15 cellular contexts compared by ENCODE assay signal in the genomic region with DNA sequence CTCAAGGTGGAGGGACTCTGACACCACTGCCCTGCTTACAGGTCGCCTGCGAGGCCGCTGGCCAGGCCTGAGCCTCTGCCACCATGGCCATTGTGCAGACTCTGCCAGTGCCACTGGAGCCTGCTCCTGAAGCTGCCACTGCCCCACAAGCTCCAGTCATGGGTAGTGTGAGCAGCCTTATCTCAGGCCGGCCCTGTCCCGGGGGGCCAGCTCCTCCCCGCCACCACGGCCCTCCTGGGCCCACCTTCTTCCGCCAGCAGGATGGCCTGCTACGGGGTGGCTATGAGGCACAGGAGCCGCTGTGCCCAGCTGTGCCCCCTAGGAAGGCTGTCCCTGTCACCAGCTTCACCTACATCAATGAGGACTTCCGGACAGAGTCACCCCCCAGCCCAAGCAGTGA. TPM values are rescaled to one million over a fixed set of nuclear protein-coding genes. Genes with fewer than 3 reads are reported as not detected.
DNase-seq lines count a peak whose midpoint lies in the region; ATAC-seq and TF ChIP-seq lines count a peak whose summit lies in the region.
"Had no signal": no experiment of that assay in that cellular context is flagged by ENCODE, and none has a peak within 500 bp of the region (broad histone marks: within the 10 kb centered on the region; RNA-seq: fewer than 3 reads in every experiment).

No MANE protein-coding gene starts in this region.

- H2AFZ ChIP-seq in fibroblast of lung (ENCODE audit: low read length) (no peak overlapping the region), parathyroid adenoma (no peak overlapping the region)

- TF ChIP-seq CTCF in heart left ventricle (IDR thresholded peaks at IDR 0.05) (no peak), fibroblast of lung (conservative IDR thresholded peaks at IDR 0.05 in 1 of 2, IDR thresholded peaks at IDR 0.05 in 1 of 2; ENCODE audit: low read depth in 1 of 2, low read length in 2 of 2) (no peak), parathyroid adenoma (IDR thresholded peaks at IDR 0.05) (no peak), upper lobe of right lung (IDR thresholded peaks at IDR 0.05) (no peak)

- ATAC-seq in heart left ventricle (no peak), right cardiac atrium (no peak), upper lobe of right lung (no peak), GM19023 (IDR thresholded peaks at IDR 0.05; ENCODE audit: unreplicated experiment) (no peak)
- ATAC-seq: CD8-positive, alpha-beta T cell; natural killer cell treated with Interleukin-12 subunit alpha and Interleukin-12 subunit beta and Interleukin-15 and Interleukin-18, amount 100 ng/mL, for 72 hours; stimulated activated memory B cell treated with anti-CD40 and anti-IgM and Interleukin-4, amounts not matched to agents 10 μg/mL and 1 μg/mL and 100 μg/mL, for 72 hours had no signal

- H4K20me1 ChIP-seq in fibroblast of lung (ENCODE audit: control insufficient read depth, extremely low read depth, insufficient read depth, low read length), result peaks cover 2% of the 10 kb centered on the region

- H3K4me1 ChIP-seq in heart left ventricle (peaks cover 8 to 83% (median 58%) of the 10 kb centered on the region in 12 donors), right cardiac atrium (ENCODE audit: control insufficient read depth, insufficient read depth, low read length) (peaks cover 13% of the 10 kb centered on the region), fibroblast of lung (ENCODE audit: control insufficient read depth, extremely low read depth, insufficient read depth, low read length) (peaks cover 32% of the 10 kb centered on the region), parathyroid adenoma (peaks cover 17% of the 10 kb centered on the region), upper lobe of right lung (peaks cover 38% of the 10 kb centered on the region)

- H3K36me3 ChIP-seq in heart left ventricle (peaks cover 6 to 52% (median 50%) of the 10 kb centered on the region in 9 donors), fibroblast of lung (ENCODE audit: control insufficient read depth, insufficient read depth, low read length) (peaks cover 42% of the 10 kb centered on the region), parathyroid adenoma (ENCODE audit: control insufficient read depth, insufficient read depth, low read length) (no peaks in the 10 kb centered on the region), upper lobe of right lung (peaks cover 48% of the 10 kb centered on the region)

- intact Hi-C loops in heart left ventricle (cut with DNase I) (no loop called here), right cardiac atrium (cut with DNase I) (no loop called here), upper lobe of right lung (cut with DNase I) (no loop called here)

- TF ChIP-seq POLR2A in heart left ventricle (IDR thresholded peaks at IDR 0.05), result no peak

- peak overlapping the region in 11 of 12 donors; percentile 93 to 100 (median 100) for H3K27ac ChIP-seq in heart left ventricle
- no peak overlapping the region for H3K27ac ChIP-seq in right cardiac atrium (ENCODE audit: low read length)
- H3K27ac ChIP-seq in fibroblast of lung (ENCODE audit: insufficient read depth, low read length), result peak overlapping the region; percentile 99
- no peak overlapping the region for H3K27ac ChIP-seq in parathyroid adenoma
- peak overlapping the region; percentile 87 for H3K27ac ChIP-seq in upper lobe of right lung

- 53 to 75% (median 62%) methylated on average over 8 to 11 of the region's 11 CpGs for WGBS in heart left ventricle, 4 donors
- 62% methylated on average over 11 of the region's 11 CpGs for WGBS in right cardiac atrium

- H3K27me3 ChIP-seq in heart left ventricle (no peaks in the 10 kb centered on the region), right cardiac atrium (ENCODE audit: control insufficient read depth, insufficient read depth) (no peaks in the 10 kb centered on the region), fibroblast of lung (ENCODE audit: control insufficient read depth, insufficient read depth, low read length) (no peaks in the 10 kb centered on the region), parathyroid adenoma (ENCODE audit: control insufficient read depth, insufficient read depth, low read length) (no peaks in the 10 kb centered on the region), upper lobe of right lung (no peaks in the 10 kb centered on the region)

- peaks cover 52% of the 10 kb centered on the region for H3K79me2 ChIP-seq in fibroblast of lung (ENCODE audit: control insufficient read depth, insufficient read depth, low read length)
- H3K79me2 ChIP-seq in parathyroid adenoma, result peaks cover 3% of the 10 kb centered on the region

- DNase-seq in heart left ventricle (peak in 1 of 5 donors; percentile 43), right cardiac atrium (no peak), fibroblast of lung (ENCODE audit: low read depth in 2 of 2) (no peak), upper lobe of right lung (no peak), mesenteric fat pad (ENCODE audit: low spot score) (no peak), AG20443 (ENCODE audit: low spot score) (no peak)
- DNase-seq: activated CD4-positive, alpha-beta T cell treated with anti-CD3 and anti-CD28 coated beads for 4 hours; activated naive CD4-positive, alpha-beta T cell treated with Interleukin-2 at 50 U/mL for 16 hours; CD8-positive, alpha-beta T cell; EL; GOT3 had no signal

- H3K4me3 ChIP-seq in heart left ventricle (peak overlapping the region in 1 of 12 donors; percentile 99), right cardiac atrium (ENCODE audit: low read length) (no peak overlapping the region), fibroblast of lung (replicated peaks in 1 of 4; ENCODE audit: control extremely low read depth in 1 of 4, insufficient read depth in 1 of 4, low read depth in 3 of 4, low read length in 4 of 4) (peak overlapping the region in 2 of 4 experiments; percentile 88 to 98), parathyroid adenoma (ENCODE audit: low read depth, low read length) (no peak overlapping the region), upper lobe of right lung (no peak overlapping the region)

- H3K4me2 ChIP-seq in fibroblast of lung (ENCODE audit: extremely low read depth, insufficient read depth, low read length), result peak overlapping the region; percentile 99
- H3K4me2 ChIP-seq in parathyroid adenoma (ENCODE audit: low read length), result peak overlapping the region; percentile 11

- H3K9ac ChIP-seq in fibroblast of lung (ENCODE audit: insufficient read depth, low read length) (peak overlapping the region; percentile 60), parathyroid adenoma (no peak overlapping the region)

- H3K9me3 ChIP-seq in heart left ventricle (no peaks in the 10 kb centered on the region), right cardiac atrium (ENCODE audit: control insufficient read depth, low read length) (no peaks in the 10 kb centered on the region), fibroblast of lung (ENCODE audit: control insufficient read depth, insufficient read depth, low read depth, low read length) (no peaks in the 10 kb centered on the region), parathyroid adenoma (ENCODE audit: control insufficient read depth, low read length) (no peaks in the 10 kb centered on the region), upper lobe of right lung (no peaks in the 10 kb centered on the region)

RNA-seq across cellular contexts. Expression of a gene that starts 2.8 kb away (rescaled TPM):
- total RNA-seq in heart left ventricle (10 to 100 TPM; 33.7 to 93.0 (median 40.6) TPM), right cardiac atrium (10 to 100 TPM; 42.5 to 48.5 (median 47.5) TPM), fibroblast of lung (120 and 129 TPM in 2 replicates), upper lobe of right lung (50.0 TPM), mesenteric fat pad (102 TPM)
- polyA plus RNA-seq in heart left ventricle (10 to 100 TPM; 45.5 to 61.9 TPM), right cardiac atrium (66.4 TPM), fibroblast of lung (33.2 and 34.7 TPM in 2 replicates)
- 71.7 and 81.3 TPM in 2 replicates for polyA plus RNA-seq in fibroblast of lung (2012)
- 51.1 and 59.0 TPM in 2 replicates for polyA minus RNA-seq in fibroblast of lung (ENCODE audit: low replicate concordance)

RNA-seq across cellular contexts. Expression of a gene that starts 15.1 kb away (rescaled TPM):
- total RNA-seq in heart left ventricle (1 to 10 TPM; 4.7 to 7.6 (median 5.8) TPM), right cardiac atrium (1 to 10 TPM; 4.3 to 7.5 (median 5.2) TPM), fibroblast of lung (6.1 and 8.0 TPM in 2 replicates), upper lobe of right lung (6.5 TPM), mesenteric fat pad (7.5 TPM)
- polyA plus RNA-seq in heart left ventricle (1 to 10 TPM; 4.8 to 9.5 TPM), right cardiac atrium (4.4 TPM), fibroblast of lung (3.8 and 6.7 TPM in 2 replicates)
- polyA plus RNA-seq in fibroblast of lung (2012), result 4.1 and 6.2 TPM in 2 replicates
- 7.5 and 14.6 TPM in 2 replicates for polyA minus RNA-seq in fibroblast of lung (ENCODE audit: low replicate concordance)

RNA-seq across cellular contexts. Expression of a gene that starts 15.2 kb away (rescaled TPM):
- total RNA-seq in heart left ventricle, result 100 to 1,000 TPM in 1 of 9 donors, 10 to 100 TPM in 8; 44.8 to 108 (median 55.9) TPM
- 100 to 1,000 TPM in 1 of 2 donors, 10 to 100 TPM in 1; 82.2 to 113 TPM for polyA plus RNA-seq in heart left ventricle
- 10 to 100 TPM; 47.2 to 62.6 (median 60.6) TPM for total RNA-seq in right cardiac atrium
- polyA plus RNA-seq in right cardiac atrium, result 90.6 TPM
- total RNA-seq in fibroblast of lung, result 54.4 and 61.4 TPM in 2 replicates
- 62.1 and 87.5 TPM in 2 replicates for polyA plus RNA-seq in fibroblast of lung
- 102 and 139 TPM in 2 replicates for polyA plus RNA-seq in fibroblast of lung (2012)
- polyA minus RNA-seq in fibroblast of lung (ENCODE audit: low replicate concordance), result 31.9 and 43.6 TPM in 2 replicates
- total RNA-seq in upper lobe of right lung, result 60.5 TPM
- total RNA-seq in mesenteric fat pad, result 61.7 TPM

RNA-seq across cellular contexts. Expression of a gene that starts 28.5 kb away (rescaled TPM):
- total RNA-seq in heart left ventricle (under 1 TPM in 8 of 9 donors, not detected in 1; 0.09 to 0.97 (median 0.35) TPM), right cardiac atrium (under 1 TPM; 0.33 to 0.94 (median 0.83) TPM), fibroblast of lung (1.3 TPM in 2 replicates), upper lobe of right lung (1.6 TPM), mesenteric fat pad (0.55 TPM)
- polyA plus RNA-seq in heart left ventricle (under 1 TPM; 0.15 to 0.27 TPM), right cardiac atrium (0.41 TPM), fibroblast of lung (0.42 and 0.50 TPM in 2 replicates)
- 1.0 and 1.4 TPM in 2 replicates for polyA plus RNA-seq in fibroblast of lung (2012)
- polyA minus RNA-seq in fibroblast of lung (ENCODE audit: low replicate concordance), result 0.08 TPM in 1 of 2 replicates, not detected in the other

RNA-seq across cellular contexts. Expression of a gene that starts 28.6 kb away (rescaled TPM):
- total RNA-seq in heart left ventricle (10 to 100 TPM; 12.1 to 37.4 (median 17.8) TPM), right cardiac atrium (10 to 100 TPM; 21.1 to 28.1 (median 24.7) TPM), fibroblast of lung (39.3 and 55.0 TPM in 2 replicates), upper lobe of right lung (49.2 TPM), mesenteric fat pad (46.5 TPM)
- polyA plus RNA-seq in heart left ventricle (10 to 100 TPM; 11.7 to 23.5 TPM), right cardiac atrium (18.0 TPM), fibroblast of lung (79.3 and 90.9 TPM in 2 replicates)
- 48.7 and 51.3 TPM in 2 replicates for polyA plus RNA-seq in fibroblast of lung (2012)
- 125 and 157 TPM in 2 replicates for polyA minus RNA-seq in fibroblast of lung (ENCODE audit: low replicate concordance)

Comparison
In these comparisons a context has a peak if more than half of its experiments do, and no peak if none do; other contexts are left out.
1. H3K27ac ChIP-seq: peak in heart left ventricle (11 of 12), fibroblast of lung (single experiment) and upper lobe of right lung (single experiment); none in right cardiac atrium (single experiment) and parathyroid adenoma (single experiment).